In the genomic region with DNA sequence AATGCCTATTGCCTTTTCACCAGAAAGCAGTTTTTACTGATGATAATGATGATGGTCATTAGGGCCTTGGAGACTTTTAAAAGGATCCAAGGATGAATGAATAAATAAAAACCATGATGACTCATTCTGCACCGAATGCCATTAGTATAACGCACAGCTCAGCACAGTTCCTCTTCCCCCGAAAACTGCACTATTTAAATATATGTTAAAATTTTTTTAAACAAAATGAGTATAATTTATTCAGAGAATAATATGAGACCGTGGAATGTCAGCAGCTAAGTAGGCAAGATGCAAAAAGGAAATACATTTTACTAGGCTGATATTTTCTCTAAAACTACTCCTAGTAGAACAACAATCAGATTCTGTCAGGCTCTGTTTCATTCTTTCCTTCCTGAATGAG, we compare ENCODE assay signal across 14 cellular contexts.
A peak's percentile ranks its signal among the peaks of the same experiment; 100 is the strongest.
DNase-seq lines count a peak whose midpoint lies in the region; ATAC-seq and FAIRE-seq lines count a peak whose summit lies in the region.
"Had no signal": no experiment of that assay in that cellular context is flagged by ENCODE, and none has a peak within 500 bp of the region (broad histone marks: within the 10 kb centered on the region; RNA-seq: fewer than 3 reads in every experiment).

No MANE protein-coding gene starts in this region.

- DNase-seq in A172 (ENCODE audit: low spot score) (peak; percentile 62), HCEC 1CT (peak; percentile 76), foreskin melanocyte (peak; percentile 43), NCI-H187 treated with DMSO at 0.1 percent for 48 hours (lab: John Stamatoyannopoulos, UW) (no peak)
- DNase-seq in stimulated activated naive CD4-positive, alpha-beta T cell treated with Interleukin-2 at 50 U/mL for 16 hours (lab: John Stamatoyannopoulos, UW): no peak
- DNase-seq in stimulated activated naive B cell treated with anti-CD40 and anti-IgM and Interleukin-4, amounts not matched to agents 10 μg/mL and 1 μg/mL and 100 μg/mL, for 72 hours: no peak
- no peak for DNase-seq in stimulated activated CD4-positive, alpha-beta T cell treated with anti-CD3 and anti-CD28 coated beads, Interleukin-4, amount 100 ng/mL, for 1 hour
- DNase-seq: activated CD4-positive, alpha-beta T cell treated with anti-CD3 and anti-CD28 coated beads, Interleukin-2, amount 50 U/mL, for 48 hours; activated naive CD4-positive, alpha-beta T cell treated with anti-CD3 and anti-CD28 coated beads, Interleukin-2, amount 10 ng/mL, durations not matched to agents 7 days and 5 days; heart left ventricle; NCI-H1092; pancreas; T-helper 1 cell had no signal

- peak; percentile 88 for FAIRE-seq in TTC549 (lab: Jason Lieb, UNC)
- FAIRE-seq: pancreas had no signal

- H3K27me3 Mint-ChIP-seq in stimulated activated naive B cell treated with anti-CD40 and anti-IgM and Interleukin-4, amounts not matched to agents 10 μg/mL and 1 μg/mL and 100 μg/mL, for 72 hours: no peaks in the 10 kb centered on the region

- H3K4me1 Mint-ChIP-seq in stimulated activated naive B cell treated with anti-CD40 and anti-IgM and Interleukin-4, amounts not matched to agents 10 μg/mL and 1 μg/mL and 100 μg/mL, for 72 hours: no peaks in the 10 kb centered on the region
- H3K4me1 Mint-ChIP-seq: activated naive CD4-positive, alpha-beta T cell treated with anti-CD3 and anti-CD28 coated beads, Interleukin-2, amount 10 ng/mL, durations not matched to agents 7 days and 5 days had no signal

- no peak overlapping the region for H3K27ac Mint-ChIP-seq in stimulated activated naive B cell treated with anti-CD40 and anti-IgM and Interleukin-4, amounts not matched to agents 10 μg/mL and 1 μg/mL and 100 μg/mL, for 72 hours
- H3K27ac Mint-ChIP-seq: activated naive CD4-positive, alpha-beta T cell treated with anti-CD3 and anti-CD28 coated beads, Interleukin-2, amount 10 ng/mL, durations not matched to agents 7 days and 5 days had no signal

- ATAC-seq in stimulated activated naive B cell treated with anti-CD40 and anti-IgM and Interleukin-4, amounts not matched to agents 10 μg/mL and 1 μg/mL and 100 μg/mL, for 72 hours (replicated peaks): no peak
- ATAC-seq: heart left ventricle, pancreas had no signal

- no peak overlapping the region for H3K4me3 Mint-ChIP-seq in stimulated activated naive B cell treated with anti-CD40 and anti-IgM and Interleukin-4, amounts not matched to agents 10 μg/mL and 1 μg/mL and 100 μg/mL, for 72 hours
- H3K4me3 Mint-ChIP-seq: activated naive CD4-positive, alpha-beta T cell treated with anti-CD3 and anti-CD28 coated beads, Interleukin-2, amount 10 ng/mL, durations not matched to agents 7 days and 5 days had no signal

- no peaks in the 10 kb centered on the region for H3K9me3 Mint-ChIP-seq in stimulated activated naive B cell treated with anti-CD40 and anti-IgM and Interleukin-4, amounts not matched to agents 10 μg/mL and 1 μg/mL and 100 μg/mL, for 72 hours
- H3K9me3 Mint-ChIP-seq: activated naive CD4-positive, alpha-beta T cell treated with anti-CD3 and anti-CD28 coated beads, Interleukin-2, amount 10 ng/mL, durations not matched to agents 7 days and 5 days had no signal

- no peaks in the 10 kb centered on the region for H3K36me3 Mint-ChIP-seq in stimulated activated naive B cell treated with anti-CD40 and anti-IgM and Interleukin-4, amounts not matched to agents 10 μg/mL and 1 μg/mL and 100 μg/mL, for 72 hours
- H3K36me3 Mint-ChIP-seq: activated naive CD4-positive, alpha-beta T cell treated with anti-CD3 and anti-CD28 coated beads, Interleukin-2, amount 10 ng/mL, durations not matched to agents 7 days and 5 days had no signal

Comparison
In these comparisons a context has a peak if more than half of its experiments do, and no peak if none do; other contexts are left out.
1. DNase-seq: peak in A172 (single experiment), HCEC 1CT (single experiment) and foreskin melanocyte (single experiment); none in stimulated activated naive CD4-positive, alpha-beta T cell treated with Interleukin-2 at 50 U/mL for 16 hours (single experiment), stimulated activated naive B cell treated with anti-CD40 and anti-IgM and Interleukin-4, amounts not matched to agents 10 μg/mL and 1 μg/mL and 100 μg/mL, for 72 hours (single experiment), stimulated activated CD4-positive, alpha-beta T cell treated with anti-CD3 and anti-CD28 coated beads, Interleukin-4, amount 100 ng/mL, for 1 hour (single experiment) and NCI-H187 treated with DMSO at 0.1 percent for 48 hours (single experiment).